In genomic region chr2:120542911-120543527, GRCh38 we compare ENCODE assay signal across 1 cellular context.
TF ChIP-seq lines count a peak whose summit lies in the region.

No MANE protein-coding gene starts in this region.

TF ChIP-seq in HepG2, 621 proteins besides CTCF, POLR2A, EP300 and RAD21 (continued from another document and continues in another):
- TF ChIP-seq GLMP (CRISPR knock-in tag; IDR thresholded peaks at IDR 0.05; ENCODE audit: borderline replicate concordance), result no peak
- TF ChIP-seq ZNF484 (CRISPR knock-in tag; IDR thresholded peaks at IDR 0.05; ENCODE audit: borderline replicate concordance, low read depth), result no peak
- peak; percentile 44; the same call in 1 of the 2 replicates for TF ChIP-seq THRA (CRISPR knock-in tag; IDR thresholded peaks at IDR 0.05; ENCODE audit: borderline replicate concordance)
- TF ChIP-seq ZNF7 (CRISPR knock-in tag; IDR thresholded peaks at IDR 0.05), result no peak
- no peak for TF ChIP-seq NAIF1 (CRISPR knock-in tag; IDR thresholded peaks at IDR 0.05; ENCODE audit: borderline replicate concordance)
- TF ChIP-seq ZNF280B (CRISPR knock-in tag; IDR thresholded peaks at IDR 0.05; ENCODE audit: borderline replicate concordance), result no peak
- no peak for TF ChIP-seq FOXK1 (CRISPR knock-in tag; IDR thresholded peaks at IDR 0.05; ENCODE audit: borderline replicate concordance, low read depth)
- peak; percentile 13; the same call in 1 of the 2 replicates for TF ChIP-seq SRY (CRISPR knock-in tag; IDR thresholded peaks at IDR 0.05)
- TF ChIP-seq SOX6 (IDR thresholded peaks at IDR 0.05), result no peak
- TF ChIP-seq SOX6 (CRISPR knock-in tag; IDR thresholded peaks at IDR 0.05), result peak; percentile 86
- TF ChIP-seq ZFP62 (CRISPR knock-in tag; IDR thresholded peaks at IDR 0.05), result no peak
- TF ChIP-seq ZNF761 (CRISPR knock-in tag; conservative IDR thresholded peaks at IDR 0.05), result 0 out of 2 replicates have a peak, but pooled peaks have one; percentile 23
- peak; percentile 67; the same call in 1 of the 2 replicates for TF ChIP-seq ZNF414 (CRISPR knock-in tag; IDR thresholded peaks at IDR 0.05)
- 0 out of 2 replicates have a peak, but pooled peaks have one; percentile 40 for TF ChIP-seq ELF1 (CRISPR knock-in tag; IDR thresholded peaks at IDR 0.05)
- no peak for TF ChIP-seq ZBTB40 (IDR thresholded peaks at IDR 0.05)
- TF ChIP-seq ZBTB40 (CRISPR knock-in tag; IDR thresholded peaks at IDR 0.05), result peak; percentile 61; the same call in 1 of the 2 replicates
- peak; percentile 78 for TF ChIP-seq PITX1 (CRISPR knock-in tag; IDR thresholded peaks at IDR 0.05)
- TF ChIP-seq ZNF281 (CRISPR knock-in tag; IDR thresholded peaks at IDR 0.05; ENCODE audit: borderline replicate concordance), result 0 out of 2 replicates have a peak, but pooled peaks have one; percentile 20
- TF ChIP-seq RBM39 (IDR thresholded peaks at IDR 0.05; ENCODE audit: low read depth, low read length, poor library complexity, severe bottlenecking), result no peak
- no peak for TF ChIP-seq ZNF615 (CRISPR knock-in tag; IDR thresholded peaks at IDR 0.05; ENCODE audit: borderline replicate concordance)
- peak; percentile 77 for TF ChIP-seq ASH2L (IDR thresholded peaks at IDR 0.05; ENCODE audit: insufficient read length, low read depth, low read length)
- peak; percentile 57; the same call in 1 of the 2 replicates for TF ChIP-seq ZNF691 (CRISPR knock-in tag; IDR thresholded peaks at IDR 0.05; ENCODE audit: borderline replicate concordance, low read depth)
- TF ChIP-seq YY1 (IDR thresholded peaks at IDR 0.05; ENCODE audit: insufficient read depth, insufficient replicate concordance, low read depth, low read length), result peak; percentile 31
- TF ChIP-seq NCOA1 (CRISPR knock-in tag; IDR thresholded peaks at IDR 0.05), result 0 out of 2 replicates have a peak, but pooled peaks have one; percentile 27
- TF ChIP-seq ARNT2 (CRISPR knock-in tag; IDR thresholded peaks at IDR 0.05; ENCODE audit: low read depth), result no peak
- no peak for TF ChIP-seq ZSCAN20 (CRISPR knock-in tag; IDR thresholded peaks at IDR 0.05; ENCODE audit: borderline replicate concordance)
- TF ChIP-seq HES4 (CRISPR knock-in tag; IDR thresholded peaks at IDR 0.05; ENCODE audit: borderline replicate concordance), result 0 out of 2 replicates have a peak, but pooled peaks have one; percentile 53
- 0 out of 2 replicates have a peak, but pooled peaks have one; percentile 31 for TF ChIP-seq CHD4 (IDR thresholded peaks at IDR 0.05; ENCODE audit: borderline replicate concordance, low read length)
- TF ChIP-seq FLYWCH1 (CRISPR knock-in tag; IDR thresholded peaks at IDR 0.05), result no peak
- peak; percentile 80; the same call in 1 of the 2 replicates for TF ChIP-seq ZNF747 (CRISPR knock-in tag; IDR thresholded peaks at IDR 0.05; ENCODE audit: borderline replicate concordance)
- TF ChIP-seq ZNF24 (IDR thresholded peaks at IDR 0.05), result peak; percentile 8; the same call in 1 of the 2 replicates
- peak; percentile 69 for TF ChIP-seq ZFY (CRISPR knock-in tag; IDR thresholded peaks at IDR 0.05)
- no peak for TF ChIP-seq MNT (IDR thresholded peaks at IDR 0.05)
